1 cellular context compared by ENCODE assay signal in genomic region chr3:4736284-4736861, GRCh38.
TF ChIP-seq lines count a peak whose summit lies in the region.

No MANE protein-coding gene starts in this region.

TF ChIP-seq in GM23338, 12 proteins besides CTCF, POLR2A, EP300 and RAD21 (continued from another document):
- no peak for TF ChIP-seq ZNF462 (CRISPR knock-in tag; IDR thresholded peaks at IDR 0.05)
- no peak for TF ChIP-seq EZH2phosphoT487 (IDR thresholded peaks at IDR 0.05; ENCODE audit: unreplicated experiment)
- no peak for TF ChIP-seq ZNF331 (CRISPR knock-in tag; IDR thresholded peaks at IDR 0.05; ENCODE audit: low read depth)
- TF ChIP-seq JUNB (IDR thresholded peaks at IDR 0.05; ENCODE audit: unreplicated experiment): no peak
- TF ChIP-seq POLR2AphosphoS5 (IDR thresholded peaks at IDR 0.05; ENCODE audit: low read depth): no peak
- no peak for TF ChIP-seq STAT1 (IDR thresholded peaks at IDR 0.05; ENCODE audit: unreplicated experiment)
- TF ChIP-seq REST (IDR thresholded peaks at IDR 0.05; ENCODE audit: unreplicated experiment): no peak
- no peak for TF ChIP-seq CREB1 (CRISPR knock-in tag; IDR thresholded peaks at IDR 0.05; ENCODE audit: low read depth)
- TF ChIP-seq NANOG (IDR thresholded peaks at IDR 0.05; ENCODE audit: borderline replicate concordance): no peak
- no peak for TF ChIP-seq ZNF114 (CRISPR knock-in tag; IDR thresholded peaks at IDR 0.05)
- no peak for TF ChIP-seq EZH2 (IDR thresholded peaks at IDR 0.05; ENCODE audit: low read depth, unreplicated experiment)
